25 cellular contexts compared by ENCODE assay signal in genomic region chr2:58641001-58641400, GRCh38.
"Had no signal": no experiment of that assay in that cellular context is flagged by ENCODE, and none has a peak within 500 bp of the region (broad histone marks: within the 10 kb centered on the region; RNA-seq: fewer than 3 reads in every experiment).

No MANE protein-coding gene starts in this region.

- H2AFZ ChIP-seq: hepatocyte had no signal

- H3K9me3 Mint-ChIP-seq: naive thymus-derived CD4-positive, alpha-beta T cell had no signal

- FAIRE-seq: colon, endometrium, frontal cortex, islet of Langerhans, keratinocyte had no signal

- H3K27ac ChIP-seq: coronary artery, epithelial cell of prostate, esophagus squamous epithelium, gastroesophageal sphincter, heart left ventricle, hepatocyte, left lung, lower lobe of right lung had no signal

- H3K4me3 ChIP-seq: coronary artery, esophagus squamous epithelium, gastroesophageal sphincter, heart left ventricle, hepatocyte, left lung, lower lobe of right lung had no signal

- H3K79me2 ChIP-seq: hepatocyte had no signal

- H3K36me3 Mint-ChIP-seq: naive thymus-derived CD4-positive, alpha-beta T cell; natural killer cell had no signal

- DNase-seq: dermis blood vessel endothelial cell; effector memory CD4-positive, alpha-beta T cell; erythroblast; esophagus squamous epithelium; foreskin fibroblast; heart left ventricle; hypothalamus; left cardiac atrium; left lung; left ventricle myocardium superior; lower lobe of right lung; mesenchymal stem cell; midbrain; naive thymus-derived CD4-positive, alpha-beta T cell; natural killer cell had no signal

- H3K9me3 ChIP-seq: esophagus squamous epithelium, gastroesophageal sphincter, heart left ventricle, left lung, lower lobe of right lung had no signal

- H3K27me3 ChIP-seq: esophagus squamous epithelium, gastroesophageal sphincter, hepatocyte, left lung had no signal

- H3K4me2 ChIP-seq: hepatocyte had no signal

- H3K36me3 ChIP-seq: esophagus squamous epithelium, gastroesophageal sphincter, heart left ventricle, left lung, lower lobe of right lung had no signal

- H3K4me1 ChIP-seq: esophagus squamous epithelium, gastroesophageal sphincter, heart left ventricle, left lung, lower lobe of right lung had no signal

- H3K4me1 Mint-ChIP-seq: naive thymus-derived CD4-positive, alpha-beta T cell had no signal

- ATAC-seq: esophagus mucosa; gastroesophageal sphincter; heart left ventricle; left cardiac atrium; left lung; left ventricle myocardium superior; lower lobe of right lung; naive thymus-derived CD4-positive, alpha-beta T cell; natural killer cell had no signal

- H3K4me3 Mint-ChIP-seq: naive thymus-derived CD4-positive, alpha-beta T cell; natural killer cell had no signal

- H3K27ac Mint-ChIP-seq: naive thymus-derived CD4-positive, alpha-beta T cell; natural killer cell had no signal
